1 cellular context compared by ENCODE assay signal in genomic region chr6:135743476-135743875, GRCh38.
TF ChIP-seq lines count a peak whose summit lies in the region.

No MANE protein-coding gene starts in this region.

TF ChIP-seq in HCT116, 20 proteins besides CTCF, POLR2A, EP300 and RAD21:
- TF ChIP-seq CEBPB (IDR thresholded peaks at IDR 0.05; ENCODE audit: low read depth) (no peak), SP1 (IDR thresholded peaks at IDR 0.05; ENCODE audit: low read depth) (no peak)
